Comparison of ENCODE assay signal across 1 cellular context in the genomic region with DNA sequence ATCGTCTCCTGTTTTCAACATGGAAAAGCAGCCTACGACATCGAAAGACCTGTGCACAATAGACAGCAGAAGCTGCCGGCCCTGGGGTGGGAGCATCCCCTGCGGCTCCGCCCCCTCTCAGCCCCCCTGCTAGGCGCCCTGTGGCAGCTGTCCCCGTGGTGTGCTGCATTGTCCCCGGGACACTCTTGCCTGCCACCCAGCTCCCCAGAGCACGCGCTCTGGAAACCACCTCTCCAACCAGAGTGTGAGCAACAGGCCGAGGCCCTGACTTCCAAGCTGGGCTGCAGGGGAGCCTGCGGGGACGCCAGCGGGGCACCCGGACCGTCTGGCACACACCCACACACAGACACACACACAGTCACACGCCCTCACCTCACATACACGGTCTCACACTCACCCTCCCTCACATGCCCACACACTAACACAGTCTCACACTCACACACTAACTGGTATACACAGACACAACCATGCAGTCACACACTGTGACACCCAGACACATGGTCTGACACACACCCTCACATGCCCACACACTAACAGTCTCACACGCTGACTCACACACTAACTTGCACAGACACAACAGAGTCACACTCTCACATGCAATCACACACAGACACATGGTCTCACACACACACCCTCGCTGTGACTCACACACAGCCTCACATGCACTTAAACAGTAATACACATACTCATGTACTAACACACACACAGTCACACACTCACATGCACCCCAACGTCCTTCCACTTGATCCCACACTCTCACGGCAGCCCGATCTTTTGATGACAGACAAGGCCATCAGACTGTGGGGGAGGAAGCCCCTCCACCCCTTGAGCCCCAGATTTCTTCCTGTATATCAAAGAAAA.
TF ChIP-seq lines count a peak whose summit lies in the region.

No MANE protein-coding gene starts in this region.

TF ChIP-seq in HepG2, 621 proteins besides CTCF, POLR2A, EP300 and RAD21:
- TF ChIP-seq DNMT1 (CRISPR knock-in tag; IDR thresholded peaks at IDR 0.05) (no peak), ZNF136 (CRISPR knock-in tag; IDR thresholded peaks at IDR 0.05; ENCODE audit: low read depth) (no peak), U2AF2 (IDR thresholded peaks at IDR 0.05; ENCODE audit: low read depth, low read length) (no peak), CREB1 (IDR thresholded peaks at IDR 0.05) (peak; percentile 32; the same call in 1 of the 2 replicates), CREB1 (CRISPR knock-in tag; IDR thresholded peaks at IDR 0.05) (no peak), MNT (IDR thresholded peaks at IDR 0.05) (peak; percentile 85)
TF ChIP-seq in HepG2: peak in this region for 2.
